Comparison of ENCODE assay signal across 9 cellular contexts in genomic region chrX:118824173-118824782, GRCh38. TPM values are rescaled to one million over a fixed set of nuclear protein-coding genes. Genes with fewer than 3 reads are reported as not detected.
DNase-seq lines count a peak whose midpoint lies in the region; ATAC-seq and TF ChIP-seq lines count a peak whose summit lies in the region.
"Had no signal": no experiment of that assay in that cellular context is flagged by ENCODE, and none has a peak within 500 bp of the region (broad histone marks: within the 10 kb centered on the region; RNA-seq: fewer than 3 reads in every experiment).

No MANE protein-coding gene starts in this region.

- H3K27me3 ChIP-seq in kidney epithelial cell (ENCODE audit: control insufficient read depth, insufficient read depth, low read length) = peaks cover 29% of the 10 kb centered on the region

- CTCF ChIA-PET in activated naive CD4-positive, alpha-beta T cell treated with anti-CD3 and anti-CD28 coated beads for 36 hours (lab: Charles Lee) = interaction anchor here (1.0 to 1.4 kb wide), 3 partner anchors 14 to 61 kb away, joined by 3 read pairs; no protein-coding TSS in a partner anchor
- CTCF ChIA-PET in activated naive CD4-positive, alpha-beta T cell treated with anti-CD3 and anti-CD28 coated beads, Interleukin-2, amount 10 ng/mL, durations not matched to agents 7 days and 5 days (lab: Charles Lee) = interaction anchor here (1.0 to 1.6 kb wide), 2 partner anchors 15 to 23 kb away, joined by 3 to 4 read pairs; no protein-coding TSS in a partner anchor
- CTCF ChIA-PET in activated B cell treated with CpG ODN at 0.5 μM for 24 hours (lab: Charles Lee) = interaction anchor here (1.3 to 2.2 kb wide), 2 partner anchors 15 to 17 kb away, joined by 7 to 8 read pairs; no protein-coding TSS in a partner anchor

- ATAC-seq in activated B cell treated with CpG ODN at 0.5 μM for 24 hours (ENCODE audit: low read depth) (no peak), HG03095 (IDR thresholded peaks at IDR 0.05; ENCODE audit: unreplicated experiment) (no peak), GM21360 (IDR thresholded peaks at IDR 0.05; ENCODE audit: unreplicated experiment) (no peak)

- H3K9me3 Mint-ChIP-seq in activated naive CD4-positive, alpha-beta T cell treated with anti-CD3 and anti-CD28 coated beads for 36 hours = no peaks in the 10 kb centered on the region
- no peaks in the 10 kb centered on the region for H3K9me3 Mint-ChIP-seq in activated naive CD4-positive, alpha-beta T cell treated with anti-CD3 and anti-CD28 coated beads, Interleukin-2, amount 10 ng/mL, durations not matched to agents 7 days and 5 days
- H3K9me3 Mint-ChIP-seq in activated B cell treated with CpG ODN at 0.5 μM for 24 hours (peaks cover 4% of the 10 kb centered on the region), type B pancreatic cell (peaks cover 4% of the 10 kb centered on the region)

- peak overlapping the region; percentile 19 for H3K4me3 ChIP-seq in kidney epithelial cell (ENCODE audit: low read depth, low read length)

- peak overlapping the region; percentile 60 for H3K4me3 Mint-ChIP-seq in activated naive CD4-positive, alpha-beta T cell treated with anti-CD3 and anti-CD28 coated beads for 36 hours
- no peak overlapping the region for H3K4me3 Mint-ChIP-seq in activated naive CD4-positive, alpha-beta T cell treated with anti-CD3 and anti-CD28 coated beads, Interleukin-2, amount 10 ng/mL, durations not matched to agents 7 days and 5 days
- H3K4me3 Mint-ChIP-seq in activated B cell treated with CpG ODN at 0.5 μM for 24 hours (peak overlapping the region; percentile 79), type B pancreatic cell (peak overlapping the region; percentile 88)

- TF ChIP-seq CTCF in activated B cell treated with CpG ODN at 0.5 μM for 24 hours (IDR thresholded peaks at IDR 0.05) = no peak
- TF ChIP-seq CTCF in kidney epithelial cell (IDR thresholded peaks at IDR 0.05; ENCODE audit: insufficient read depth, low read length, poor library complexity, severe bottlenecking) = no peak
- no peak for TF ChIP-seq CTCF in type B pancreatic cell (conservative IDR thresholded peaks at IDR 0.05)

- H3K36me3 ChIP-seq in kidney epithelial cell (ENCODE audit: control insufficient read depth, insufficient read depth, low read length) = no peaks in the 10 kb centered on the region

- peaks cover 22% of the 10 kb centered on the region for H3K4me1 Mint-ChIP-seq in activated naive CD4-positive, alpha-beta T cell treated with anti-CD3 and anti-CD28 coated beads for 36 hours (ENCODE audit: low read depth)
- H3K4me1 Mint-ChIP-seq in activated naive CD4-positive, alpha-beta T cell treated with anti-CD3 and anti-CD28 coated beads, Interleukin-2, amount 10 ng/mL, durations not matched to agents 7 days and 5 days = peaks cover 10% of the 10 kb centered on the region
- H3K4me1 Mint-ChIP-seq in activated B cell treated with CpG ODN at 0.5 μM for 24 hours (peaks cover 28% of the 10 kb centered on the region), type B pancreatic cell (ENCODE audit: unreplicated experiment) (no peaks in the 10 kb centered on the region)

- intact Hi-C loops in activated naive CD4-positive, alpha-beta T cell treated with anti-CD3 and anti-CD28 coated beads for 36 hours (cut with micrococcal nuclease) = loop anchor here (5.0 kb wide), 1 partner anchor 197 kb away; no protein-coding TSS in a partner anchor
- intact Hi-C loops in activated B cell treated with CpG ODN at 0.5 μM for 24 hours (cut with micrococcal nuclease) = no loop called here

- H3K27ac Mint-ChIP-seq in activated naive CD4-positive, alpha-beta T cell treated with anti-CD3 and anti-CD28 coated beads for 36 hours = no peak overlapping the region
- no peak overlapping the region for H3K27ac Mint-ChIP-seq in activated naive CD4-positive, alpha-beta T cell treated with anti-CD3 and anti-CD28 coated beads, Interleukin-2, amount 10 ng/mL, durations not matched to agents 7 days and 5 days
- peak overlapping the region; percentile 14 for H3K27ac Mint-ChIP-seq in activated B cell treated with CpG ODN at 0.5 μM for 24 hours
- no peak overlapping the region for H3K27ac Mint-ChIP-seq in type B pancreatic cell

- DNase-seq in activated naive CD4-positive, alpha-beta T cell treated with anti-CD3 and anti-CD28 coated beads for 36 hours = no peak
- DNase-seq in activated naive CD4-positive, alpha-beta T cell treated with anti-CD3 and anti-CD28 coated beads, Interleukin-2, amount 10 ng/mL, durations not matched to agents 7 days and 5 days = no peak
- DNase-seq in activated B cell treated with CpG ODN at 0.5 μM for 24 hours (no peak), kidney epithelial cell (ENCODE audit: low read depth) (no peak), type B pancreatic cell (ENCODE audit: extremely low spot score, unreplicated experiment) (no peak), NAMALWA (ENCODE audit: low spot score) (no peak)
- DNase-seq: NCI-H1048 had no signal

- POLR2A ChIA-PET in activated B cell treated with CpG ODN at 0.5 μM for 24 hours (lab: Charles Lee) = interaction anchor here (0.7 to 1.1 kb wide), 3 partner anchors 10 to 441 kb away, joined by 3 to 12 read pairs (median 4); no protein-coding TSS in a partner anchor

- peaks cover 41% of the 10 kb centered on the region for H3K27me3 Mint-ChIP-seq in activated naive CD4-positive, alpha-beta T cell treated with anti-CD3 and anti-CD28 coated beads for 36 hours (ENCODE audit: low read depth)
- H3K27me3 Mint-ChIP-seq in activated naive CD4-positive, alpha-beta T cell treated with anti-CD3 and anti-CD28 coated beads, Interleukin-2, amount 10 ng/mL, durations not matched to agents 7 days and 5 days = peaks cover 79% of the 10 kb centered on the region
- H3K27me3 Mint-ChIP-seq in activated B cell treated with CpG ODN at 0.5 μM for 24 hours (peaks cover 35% of the 10 kb centered on the region), type B pancreatic cell (peaks cover 63% of the 10 kb centered on the region)

- H3K36me3 Mint-ChIP-seq in activated naive CD4-positive, alpha-beta T cell treated with anti-CD3 and anti-CD28 coated beads for 36 hours (ENCODE audit: low read depth) = no peaks in the 10 kb centered on the region
- no peaks in the 10 kb centered on the region for H3K36me3 Mint-ChIP-seq in activated naive CD4-positive, alpha-beta T cell treated with anti-CD3 and anti-CD28 coated beads, Interleukin-2, amount 10 ng/mL, durations not matched to agents 7 days and 5 days
- no peaks in the 10 kb centered on the region for H3K36me3 Mint-ChIP-seq in activated B cell treated with CpG ODN at 0.5 μM for 24 hours (ENCODE audit: low read depth)
- no peaks in the 10 kb centered on the region for H3K36me3 Mint-ChIP-seq in type B pancreatic cell

RNA-seq across cellular contexts. Expression of gene ZCCHC12, which starts 0.7 kb away (rescaled TPM):
- total RNA-seq in activated naive CD4-positive, alpha-beta T cell treated with anti-CD3 and anti-CD28 coated beads for 36 hours = under 1 TPM; 0.14 to 0.25 TPM
- total RNA-seq in activated B cell treated with CpG ODN at 0.5 μM for 24 hours = not detected in 2 replicates
- total RNA-seq in kidney epithelial cell = 0.13 TPM in 1 of 2 replicates, not detected in the other
- 0.64 and 10.6 TPM in 2 replicates for total RNA-seq in type B pancreatic cell (ENCODE audit: low replicate concordance)
